ENCODE assay signal across 1 cellular context in the genomic region with DNA sequence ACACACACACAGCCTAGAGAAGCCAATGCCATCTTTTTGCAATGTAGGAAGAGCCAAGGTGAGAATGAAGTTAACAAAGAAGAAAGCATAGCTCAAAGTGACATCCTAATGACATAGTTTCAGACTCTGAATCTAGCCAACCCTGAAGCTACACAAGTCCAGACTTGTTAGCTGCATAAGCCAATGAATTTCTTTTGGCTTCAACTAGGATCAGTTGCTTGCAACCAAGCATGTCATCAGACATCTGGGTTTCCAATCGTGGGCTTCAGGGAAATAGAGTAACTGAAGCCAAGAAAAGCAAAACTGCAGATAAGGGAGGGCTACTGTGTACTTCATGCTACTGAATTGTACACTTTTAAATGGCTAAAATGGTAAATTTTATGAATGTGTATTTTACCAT.
TF ChIP-seq lines count a peak whose summit lies in the region.

No MANE protein-coding gene starts in this region.

TF ChIP-seq in HEK293, 187 proteins besides CTCF, POLR2A, EP300 and RAD21 (continued from another document):
- TF ChIP-seq ZNF366 (tag by site-specific recombination; conservative IDR thresholded peaks at IDR 0.05) (0 out of 2 replicates have a peak, but pooled peaks have one; percentile 23), ZXDB (tag by site-specific recombination; IDR thresholded peaks at IDR 0.05) (peak; percentile 71), ZNF433 (tag by site-specific recombination; IDR thresholded peaks at IDR 0.05; ENCODE audit: low read depth) (no peak)
- TF ChIP-seq, protein P1, sequence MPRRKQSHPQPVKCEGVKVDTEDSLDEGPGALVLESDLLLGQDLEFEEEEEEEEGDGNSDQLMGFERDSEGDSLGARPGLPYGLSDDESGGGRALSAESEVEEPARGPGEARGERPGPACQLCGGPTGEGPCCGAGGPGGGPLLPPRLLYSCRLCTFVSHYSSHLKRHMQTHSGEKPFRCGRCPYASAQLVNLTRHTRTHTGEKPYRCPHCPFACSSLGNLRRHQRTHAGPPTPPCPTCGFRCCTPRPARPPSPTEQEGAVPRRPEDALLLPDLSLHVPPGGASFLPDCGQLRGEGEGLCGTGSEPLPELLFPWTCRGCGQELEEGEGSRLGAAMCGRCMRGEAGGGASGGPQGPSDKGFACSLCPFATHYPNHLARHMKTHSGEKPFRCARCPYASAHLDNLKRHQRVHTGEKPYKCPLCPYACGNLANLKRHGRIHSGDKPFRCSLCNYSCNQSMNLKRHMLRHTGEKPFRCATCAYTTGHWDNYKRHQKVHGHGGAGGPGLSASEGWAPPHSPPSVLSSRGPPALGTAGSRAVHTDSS (tag by site-specific recombination; IDR thresholded peaks at IDR 0.05) = no peak
